30 cellular contexts compared by ENCODE assay signal in genomic region chr2:191351921-191352320, GRCh38.
DNase-seq lines count a peak whose midpoint lies in the region; ATAC-seq and TF ChIP-seq lines count a peak whose summit lies in the region.
"Had no signal": no experiment of that assay in that cellular context is flagged by ENCODE, and none has a peak within 500 bp of the region (broad histone marks: within the 10 kb centered on the region; RNA-seq: fewer than 3 reads in every experiment).

No MANE protein-coding gene starts in this region.

- H3K4me1 ChIP-seq in ACC112 (ENCODE audit: control insufficient read depth, insufficient read depth, low read length, unreplicated experiment) = peaks cover 26% of the 10 kb centered on the region
- H3K4me1 ChIP-seq in IMR-90 (ENCODE audit: control insufficient read depth, insufficient read depth, low read length) = peaks cover 25% of the 10 kb centered on the region
- H3K4me1 ChIP-seq: thyroid gland, vagina had no signal

- in situ Hi-C loops in IMR-90 (cut with MboI; ENCODE audit: low sequenced_read_pairs) (no loop called here), astrocyte of the cerebellum (cut with HindIII; ENCODE audit: low sequenced_read_pairs) (no loop called here)

- no peak overlapping the region for H4K91ac ChIP-seq in IMR-90 (ENCODE audit: insufficient read depth, low read depth, low read length)

- H4K5ac ChIP-seq in IMR-90 (ENCODE audit: low read depth, low read length) = no peak overlapping the region

- peaks cover 26% of the 10 kb centered on the region for H3K9me1 ChIP-seq in IMR-90 (ENCODE audit: insufficient read depth, low read length)

- 0 out of 2 replicates have a peak overlapping the region, but pooled peaks have one; percentile 20 for H2BK20ac ChIP-seq in IMR-90 (ENCODE audit: low read depth, low read length)

- H3K27me3 ChIP-seq in ACC112 (ENCODE audit: insufficient read depth, low read length) = no peaks in the 10 kb centered on the region
- no peaks in the 10 kb centered on the region for H3K27me3 ChIP-seq in IMR-90 (ENCODE audit: control insufficient read depth, insufficient read depth, low read length)
- H3K27me3 ChIP-seq: cardiac muscle cell, esophagus muscularis mucosa, stomach, thyroid gland, vagina had no signal

- H3K36me3 ChIP-seq in ACC112 (ENCODE audit: insufficient read depth, low read length) (peaks cover 40% of the 10 kb centered on the region), IMR-90 (ENCODE audit: control insufficient read depth, insufficient read depth, low read length) (peaks cover 34% of the 10 kb centered on the region)
- H3K36me3 ChIP-seq: esophagus muscularis mucosa, thyroid gland, vagina had no signal

- ATAC-seq in IMR-90 (ENCODE audit: low read depth) (no peak), HG02642 (IDR thresholded peaks at IDR 0.05; ENCODE audit: poor library complexity, unreplicated experiment) (no peak)
- ATAC-seq: activated CD4-positive, alpha-beta T cell treated with anti-CD3 and anti-CD28 coated beads for 36 hours; CD8-positive, alpha-beta T cell; naive thymus-derived CD8-positive, alpha-beta T cell; T-helper 17 cell had no signal

- no peak overlapping the region for H4K8ac ChIP-seq in IMR-90 (ENCODE audit: low read depth in 2 of 2, low read length in 2 of 2)

- peak; percentile 68 for DNase-seq in IMR-90
- peak; percentile 33 for DNase-seq in astrocyte of the cerebellum (ENCODE audit: low read depth)
- DNase-seq in fibroblast of the aortic adventitia (ENCODE audit: low read depth) = peak; percentile 64
- DNase-seq in activated CD4-positive, alpha-beta T cell treated with anti-CD3 and anti-CD28 coated beads for 4 hours = no peak
- no peak for DNase-seq in NCI-H524 treated with DMSO at 0.1 percent for 48 hours (lab: John Stamatoyannopoulos, UW)
- DNase-seq in NCI-H526 (lab: John Stamatoyannopoulos, UW) = no peak
- DNase-seq: activated CD4-positive, alpha-beta T cell treated with anti-CD3 and anti-CD28 coated beads for 36 hours; activated effector memory CD4-positive, alpha-beta T cell treated with anti-CD3 and anti-CD28 coated beads, Interleukin-2, amount 50 U/mL, for 16 hours; CD8-positive, alpha-beta T cell; cortex of kidney; DMS 273 treated with DMSO at 0.1 percent for 48 hours; endodermal cell; glutamatergic neuron; KBM-7; naive thymus-derived CD8-positive, alpha-beta T cell; NCI-H1417 treated with DMSO at 0.1 percent for 48 hours; NCI-H446; occipital lobe; SK-N-SH; stimulated activated CD4-positive, alpha-beta T cell treated with anti-CD3 and anti-CD28 coated beads, Interleukin-1b, Interleukin-23, amount 100 ng/mL, for 48 hours; stomach; T-helper 17 cell; thyroid gland had no signal

- H3K14ac ChIP-seq in IMR-90 (replicated peaks; ENCODE audit: low read depth, low read length) = 0 out of 2 replicates have a peak overlapping the region, but pooled peaks have one; percentile 19

- CTCF ChIA-PET in IMR-90 (lab: Yijun Ruan, JAX) = no interaction called here

- no peak overlapping the region for H3K4me2 ChIP-seq in IMR-90 (ENCODE audit: low read depth, low read length)

- no peak overlapping the region for H3K9ac ChIP-seq in IMR-90 (ENCODE audit: low read depth, low read length)
- H3K9ac ChIP-seq: SK-N-SH had no signal

- H3K4ac ChIP-seq in IMR-90 (ENCODE audit: low read depth, low read length) = peak overlapping the region; percentile 8; the same call in 1 of the 2 replicates

- TF ChIP-seq RAD21 in IMR-90 (IDR thresholded peaks at IDR 0.05; ENCODE audit: low read length) = no peak

- H2AFZ ChIP-seq in ACC112 (ENCODE audit: low read length, unreplicated experiment) = no peak overlapping the region
- no peak overlapping the region for H2AFZ ChIP-seq in IMR-90 (replicated peaks; ENCODE audit: low read length, poor library complexity)

- peaks cover 2% of the 10 kb centered on the region; the same call in 1 of the 2 replicates for H3K9me3 ChIP-seq in IMR-90 (ENCODE audit: control insufficient read depth, insufficient read depth, low read length)
- H3K9me3 ChIP-seq: esophagus muscularis mucosa, SK-N-SH, stomach, thyroid gland, vagina had no signal

- H3K18ac ChIP-seq in IMR-90 (ENCODE audit: low read depth, low read length) = 0 out of 2 replicates have a peak overlapping the region, but pooled peaks have one; percentile 44

- H3K4me3 ChIP-seq in ACC112 (ENCODE audit: low read depth, low read length) = no peak overlapping the region
- no peak overlapping the region for H3K4me3 ChIP-seq in IMR-90 (ENCODE audit: insufficient read depth, low read depth, low read length)
- no peak overlapping the region for H3K4me3 ChIP-seq in astrocyte of the cerebellum (ENCODE audit: low read depth, low read length)
- no peak overlapping the region for H3K4me3 ChIP-seq in fibroblast of the aortic adventitia (ENCODE audit: low read depth, low read length)
- H3K4me3 ChIP-seq: cardiac muscle cell, esophagus muscularis mucosa, skin epidermis, stomach, thyroid gland, vagina had no signal

- WGBS in IMR-90 (ENCODE audit: extremely low coverage in 2 of 2, insufficient read length in 1 of 2), 2 experiments = no CpG with 5 or more reads among the region's 2 CpGs

- peak overlapping the region; percentile 63 for H3K27ac ChIP-seq in ACC112 (ENCODE audit: low read depth, low read length)
- peak overlapping the region; percentile 83; the same call in 1 of the 2 replicates for H3K27ac ChIP-seq in IMR-90 (ENCODE audit: insufficient read depth, low read length)
- H3K27ac ChIP-seq: cardiac muscle cell, esophagus muscularis mucosa, RWPE1, stomach, thyroid gland, vagina had no signal

- no peaks in the 10 kb centered on the region for H3K79me2 ChIP-seq in ACC112 (ENCODE audit: control insufficient read depth, insufficient read depth, low read length, unreplicated experiment)

- BruUV-seq in IMR-90 (replicated peaks; lab: Mats Ljungman, UMichigan) = no TSS peak

- no peak overlapping the region for H3K56ac ChIP-seq in IMR-90 (ENCODE audit: extremely low read depth, insufficient read depth, low read length)

- POLR2A ChIA-PET in IMR-90 (lab: Charles Lee; ENCODE audit: unreplicated experiment) = no interaction called here

- H2BK15ac ChIP-seq in IMR-90 (ENCODE audit: low read depth, low read length) = no peak overlapping the region

- H4K20me1 ChIP-seq in IMR-90 (ENCODE audit: insufficient read depth, low read length) = peaks cover 4% of the 10 kb centered on the region; the same call in 1 of the 2 replicates

- peak overlapping the region; percentile 84 for H2BK5ac ChIP-seq in IMR-90 (ENCODE audit: low read depth, low read length, poor library complexity, severe bottlenecking)

- H2AK9ac ChIP-seq in IMR-90 (replicated peaks; ENCODE audit: low read depth, low read length, poor library complexity) = no peak overlapping the region

- TF ChIP-seq POLR2A in IMR-90 (IDR thresholded peaks at IDR 0.05; ENCODE audit: low read depth, low read length) = no peak

- H2AK5ac ChIP-seq in IMR-90 (ENCODE audit: low read depth, low read length) = no peak overlapping the region

- dilution Hi-C loops in IMR-90 (cut with HindIII; ENCODE audit: low sequenced_read_pairs, unreplicated experiment) = no loop called here

- TF ChIP-seq CTCF in IMR-90 (conservative IDR thresholded peaks at IDR 0.05; ENCODE audit: low read depth, low read length) = no peak
- TF ChIP-seq CTCF in astrocyte of the cerebellum (IDR thresholded peaks at IDR 0.05; ENCODE audit: low read depth, low read length, missing control alignments) = no peak
- no peak for TF ChIP-seq CTCF in fibroblast of the aortic adventitia (IDR thresholded peaks at IDR 0.05; ENCODE audit: insufficient read depth, low read length)

- no peak overlapping the region for H2BK120ac ChIP-seq in IMR-90 (ENCODE audit: low read depth, low read length)

- no peak overlapping the region for H3K23ac ChIP-seq in IMR-90 (ENCODE audit: low read depth, low read length)

- intact Hi-C loops in IMR-90 (cut with micrococcal nuclease) = no loop called here

- H3K79me1 ChIP-seq in IMR-90 (ENCODE audit: low read depth in 1 of 2, low read length in 2 of 2) = peaks cover 22 to 54% of the 10 kb centered on the region in 2 experiments

TF ChIP-seq in IMR-90, 13 proteins besides CTCF, POLR2A, EP300 and RAD21:
- TF ChIP-seq CEBPB (IDR thresholded peaks at IDR 0.05; ENCODE audit: low read depth, low read length) = peak; percentile 46; the same call in 1 of the 2 replicates
- TF ChIP-seq RFX5 (IDR thresholded peaks at IDR 0.05; ENCODE audit: low read depth, low read length) = no peak
TF ChIP-seq in IMR-90: peak in this region for 1.

Comparison
In these comparisons a context has a peak if more than half of its experiments do, and no peak if none do; other contexts are left out.
1. DNase-seq: peak in IMR-90 (single experiment), astrocyte of the cerebellum (single experiment) and fibroblast of the aortic adventitia (single experiment); none in activated CD4-positive, alpha-beta T cell treated with anti-CD3 and anti-CD28 coated beads for 4 hours (0 of 2), NCI-H524 treated with DMSO at 0.1 percent for 48 hours (single experiment) and NCI-H526 (0 of 2).